Comparison of ENCODE assay signal across 8 cellular contexts in the genomic region with DNA sequence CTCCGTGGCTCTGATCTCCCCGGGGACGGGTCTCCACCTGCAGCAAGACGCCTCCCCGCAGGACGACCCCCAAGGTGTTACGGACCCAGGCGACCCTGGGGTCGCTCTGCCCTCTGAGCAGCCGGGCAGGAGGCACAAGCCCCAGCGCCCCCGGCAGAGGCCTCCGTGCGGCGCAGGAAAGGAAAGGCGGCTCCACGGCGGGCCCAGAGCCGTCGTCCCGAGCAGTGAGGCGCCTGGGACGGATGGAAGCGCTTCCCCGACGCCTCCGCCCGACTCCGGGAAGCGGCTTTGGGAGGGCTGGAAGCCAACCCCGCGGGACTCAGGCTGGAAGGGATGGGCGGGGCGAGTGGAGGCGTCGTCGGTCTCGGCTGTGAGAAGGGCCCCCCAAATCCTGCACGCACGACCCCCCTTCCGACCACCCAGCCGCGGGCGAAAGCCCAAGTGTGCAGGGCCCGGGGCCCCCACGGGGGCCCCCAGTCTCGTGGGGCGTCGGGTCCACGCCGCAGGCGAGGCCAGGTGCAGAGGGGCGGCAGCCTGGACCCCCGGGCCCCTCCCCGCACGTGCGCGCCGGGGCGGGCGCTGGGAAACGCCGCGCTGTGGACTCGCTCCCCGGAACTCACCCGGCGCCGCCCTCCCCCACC. TPM values are rescaled to one million over a fixed set of nuclear protein-coding genes. Genes with fewer than 3 reads are reported as not detected.
DNase-seq lines count a peak whose midpoint lies in the region; ATAC-seq and TF ChIP-seq lines count a peak whose summit lies in the region.

No MANE protein-coding gene starts in this region.

- DNase-seq in AG04449 (ENCODE audit: low read depth, low spot score) = no peak
- peak; percentile 66 for DNase-seq in GM23338 (ENCODE audit: low spot score)
- peak; percentile 68 for DNase-seq in activated CD8-positive, alpha-beta memory T cell treated with anti-CD3 and anti-CD28 coated beads for 24 hours
- no peak for DNase-seq in fibroblast of villous mesenchyme (ENCODE audit: low read depth)
- no peak for DNase-seq in osteocyte (ENCODE audit: extremely low spot score, unreplicated experiment)
- DNase-seq in NCI-H1105 (lab: John Stamatoyannopoulos, UW) = no peak
- DNase-seq in superior temporal gyrus (ENCODE audit: extremely low spot score) = no peak

- POLR2A ChIA-PET in AG04449 (lab: Yijun Ruan, JAX) = no interaction called here

- H3K4me2 ChIP-seq in GM23338 = peak overlapping the region; percentile 95

- no peaks in the 10 kb centered on the region for H3K9me2 ChIP-seq in GM23338 (ENCODE audit: insufficient read depth)

- peaks cover 37% of the 10 kb centered on the region for H3K27me3 Mint-ChIP-seq in GM23338 (ENCODE audit: insufficient read depth, low read depth, poor library complexity)
- peaks cover 11% of the 10 kb centered on the region for H3K27me3 Mint-ChIP-seq in osteocyte (ENCODE audit: unreplicated experiment)

- H3K36me3 Mint-ChIP-seq in GM23338 (ENCODE audit: low read depth) (peaks cover 4% of the 10 kb centered on the region; the same call in 2 of the 3 replicates), osteocyte (ENCODE audit: unreplicated experiment) (no peaks in the 10 kb centered on the region)

- peak overlapping the region; percentile 52; the same call in 1 of the 2 replicates for H2AFZ ChIP-seq in GM23338

- H4K20me1 ChIP-seq in GM23338 (replicated peaks; ENCODE audit: insufficient read depth) = no peaks in the 10 kb centered on the region

- no peak overlapping the region for H3K27ac ChIP-seq in GM23338 (ENCODE audit: low read depth)

- TF ChIP-seq CTCF in AG04449 (IDR thresholded peaks at IDR 0.05; ENCODE audit: insufficient read depth, low read length, missing control alignments) (no peak), GM23338 (conservative IDR thresholded peaks at IDR 0.05; ENCODE audit: low read depth in 2 of 2) (no peak), fibroblast of villous mesenchyme (IDR thresholded peaks at IDR 0.05; ENCODE audit: insufficient read depth, low read depth, low read length) (no peak), osteocyte (IDR thresholded peaks at IDR 0.05) (no peak)

- CTCF ChIA-PET in AG04449 (lab: Yijun Ruan, JAX) = interaction anchor here (0.6 to 4.8 kb wide), 21 partner anchors 8 to 370 kb away, joined by 3 to 48 read pairs (median 5); no protein-coding TSS in a partner anchor

- no peaks in the 10 kb centered on the region for H3K79me2 ChIP-seq in GM23338 (replicated peaks; ENCODE audit: insufficient read depth)

- H3K4me3 Mint-ChIP-seq in GM23338 = peak overlapping the region; percentile 66
- peak overlapping the region; percentile 50 for H3K4me3 Mint-ChIP-seq in osteocyte (ENCODE audit: unreplicated experiment)

- H3K4me3 ChIP-seq in AG04449 (ENCODE audit: low read depth, low read length) = peak overlapping the region; percentile 52
- peak overlapping the region; percentile 66 for H3K4me3 ChIP-seq in GM23338
- peak overlapping the region; percentile 55 for H3K4me3 ChIP-seq in fibroblast of villous mesenchyme (ENCODE audit: low read depth, low read length)

- peaks cover 42% of the 10 kb centered on the region for H3K27me3 ChIP-seq in GM23338 (ENCODE audit: insufficient read depth)

- ATAC-seq in GM23338 (peak; percentile 49), GM21526 (IDR thresholded peaks at IDR 0.05; ENCODE audit: low FRiP score, unreplicated experiment) (no peak)

- H3K4me1 Mint-ChIP-seq in GM23338 (peaks cover 36% of the 10 kb centered on the region), osteocyte (ENCODE audit: unreplicated experiment) (peaks cover 32% of the 10 kb centered on the region)

- H3K27ac Mint-ChIP-seq in GM23338 = no peak overlapping the region
- H3K27ac Mint-ChIP-seq in osteocyte (ENCODE audit: unreplicated experiment) = no peak overlapping the region

- H3K9me3 Mint-ChIP-seq in GM23338 (peaks cover 17% of the 10 kb centered on the region), osteocyte (ENCODE audit: unreplicated experiment) (no peaks in the 10 kb centered on the region)

- H3K36me3 ChIP-seq in GM23338 (ENCODE audit: insufficient read depth) = no peaks in the 10 kb centered on the region

- H3F3A ChIP-seq in GM23338 (replicated peaks; ENCODE audit: low read depth) = peaks cover 9% of the 10 kb centered on the region; the same call in 1 of the 2 replicates

- peaks cover 32% of the 10 kb centered on the region for H3K4me1 ChIP-seq in GM23338 (ENCODE audit: insufficient read depth)

TF ChIP-seq in GM23338, 12 proteins besides CTCF, POLR2A, EP300 and RAD21 (continues in another document):
- no peak for TF ChIP-seq STAT1 (IDR thresholded peaks at IDR 0.05; ENCODE audit: unreplicated experiment)
- no peak for TF ChIP-seq ZNF462 (CRISPR knock-in tag; IDR thresholded peaks at IDR 0.05)
- peak; percentile 52 for TF ChIP-seq EZH2 (IDR thresholded peaks at IDR 0.05; ENCODE audit: low read depth, unreplicated experiment)
- no peak for TF ChIP-seq ZNF331 (CRISPR knock-in tag; IDR thresholded peaks at IDR 0.05; ENCODE audit: low read depth)
- no peak for TF ChIP-seq JUNB (IDR thresholded peaks at IDR 0.05; ENCODE audit: unreplicated experiment)
- TF ChIP-seq NANOG (IDR thresholded peaks at IDR 0.05; ENCODE audit: borderline replicate concordance) = no peak

RNA-seq across cellular contexts. Expression of gene RPH3AL, which starts 32.7 kb away (rescaled TPM):
- 3.5 and 6.3 TPM in 2 replicates for total RNA-seq in GM23338 (2014; rRNA removed; shearing (Covaris generic))
- 2.7 and 3.5 TPM in 2 replicates for polyA plus RNA-seq in GM23338 (2016; fragmentation: Nextera tagmentation; extraction: Ambion mirVana)
- total RNA-seq in fibroblast of villous mesenchyme (1.3 and 1.6 TPM in 2 replicates), osteocyte (0.78 and 1.2 TPM in 2 replicates)

Comparison
In these comparisons a context has a peak if more than half of its experiments do, and no peak if none do; other contexts are left out.
1. DNase-seq: peak in GM23338 (single experiment) and activated CD8-positive, alpha-beta memory T cell treated with anti-CD3 and anti-CD28 coated beads for 24 hours (single experiment); none in AG04449 (single experiment), fibroblast of villous mesenchyme (single experiment), osteocyte (single experiment), NCI-H1105 (single experiment) and superior temporal gyrus (single experiment).
2. Peak in every context shown above with its lines, with median percentiles within 50 percentile points of each other: H3K4me3 ChIP-seq.